Comparison of ENCODE assay signal across 1 cellular context in the genomic region with DNA sequence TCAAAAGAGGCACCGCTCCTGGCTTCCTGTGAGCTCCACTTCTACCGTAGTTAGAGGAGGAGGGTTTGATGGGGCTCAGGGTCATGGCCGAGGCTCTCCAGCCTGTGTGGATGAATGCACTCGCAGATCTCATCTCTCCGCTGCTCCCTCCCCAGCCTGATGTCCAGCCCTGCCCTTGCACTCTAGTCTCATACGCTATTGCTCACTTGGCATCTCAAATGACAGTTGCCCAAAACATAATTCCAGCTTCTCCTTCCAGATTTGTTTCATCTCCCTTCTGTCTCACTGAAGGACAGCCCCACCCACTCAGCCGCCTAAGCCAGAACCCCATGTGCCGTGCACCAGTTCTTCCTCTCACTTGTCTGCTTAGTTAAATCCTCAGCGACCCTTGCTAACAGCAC.
TF ChIP-seq lines count a peak whose summit lies in the region.

No MANE protein-coding gene starts in this region.

TF ChIP-seq in H1, 55 proteins besides CTCF, POLR2A, EP300 and RAD21:
- no peak for TF ChIP-seq CEBPB (IDR thresholded peaks at IDR 0.05; ENCODE audit: low read depth, low read length)
- no peak for TF ChIP-seq TAF7 (optimal IDR thresholded peaks at IDR 0.05; ENCODE audit: borderline replicate concordance, low read depth, low read length)
- TF ChIP-seq CHD2 (IDR thresholded peaks at IDR 0.05; ENCODE audit: low read length): no peak
- TF ChIP-seq HDAC6 (IDR thresholded peaks at IDR 0.05; ENCODE audit: low read depth, low read length): no peak
- TF ChIP-seq TBP (IDR thresholded peaks at IDR 0.05; ENCODE audit: low read depth, low read length): no peak
- no peak for TF ChIP-seq CTBP2 (IDR thresholded peaks at IDR 0.05; ENCODE audit: borderline replicate concordance, insufficient read depth, insufficient read length, low read length)
- TF ChIP-seq GABPA (IDR thresholded peaks at IDR 0.05; ENCODE audit: borderline replicate concordance, insufficient read depth, low read length): no peak
- no peak for TF ChIP-seq PHF8 (conservative IDR thresholded peaks at IDR 0.05; ENCODE audit: low read depth, low read length)
- no peak for TF ChIP-seq SIRT6 (IDR thresholded peaks at IDR 0.05; ENCODE audit: low read length)
- no peak for TF ChIP-seq SUZ12 (IDR thresholded peaks at IDR 0.05; ENCODE audit: low read length)
- TF ChIP-seq SAP30 (IDR thresholded peaks at IDR 0.05; ENCODE audit: insufficient read depth, insufficient replicate concordance, low read length): no peak
- no peak for TF ChIP-seq TAF1 (IDR thresholded peaks at IDR 0.05; ENCODE audit: low read depth, low read length)
- TF ChIP-seq FOSL1 (IDR thresholded peaks at IDR 0.05; ENCODE audit: insufficient read depth, low read depth, low read length): no peak
